Comparison of ENCODE assay signal across 1 cellular context in the genomic region with DNA sequence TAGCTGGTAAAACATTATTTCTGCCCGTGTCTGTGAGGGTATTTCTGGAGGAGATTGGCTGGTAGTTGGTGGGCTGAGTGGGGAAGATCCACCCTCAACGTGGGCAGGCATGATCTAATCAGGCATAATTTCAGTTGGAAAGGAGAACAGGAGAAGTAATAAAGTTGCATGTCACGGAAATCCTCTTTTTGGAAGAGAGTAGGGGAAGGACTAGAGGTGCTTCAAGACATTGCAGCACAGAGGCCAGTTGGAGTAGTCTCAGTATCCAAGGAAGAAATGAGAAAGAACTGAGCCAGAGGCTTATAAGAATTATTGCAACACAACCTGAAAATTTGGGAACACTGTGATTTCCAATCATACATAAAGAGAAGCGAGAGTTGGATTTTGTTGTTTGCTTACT.
TF ChIP-seq lines count a peak whose summit lies in the region.

No MANE protein-coding gene starts in this region.

TF ChIP-seq in WTC11, 78 proteins besides CTCF, POLR2A, EP300 and RAD21 (continued from another document):
- TF ChIP-seq, protein P1, sequence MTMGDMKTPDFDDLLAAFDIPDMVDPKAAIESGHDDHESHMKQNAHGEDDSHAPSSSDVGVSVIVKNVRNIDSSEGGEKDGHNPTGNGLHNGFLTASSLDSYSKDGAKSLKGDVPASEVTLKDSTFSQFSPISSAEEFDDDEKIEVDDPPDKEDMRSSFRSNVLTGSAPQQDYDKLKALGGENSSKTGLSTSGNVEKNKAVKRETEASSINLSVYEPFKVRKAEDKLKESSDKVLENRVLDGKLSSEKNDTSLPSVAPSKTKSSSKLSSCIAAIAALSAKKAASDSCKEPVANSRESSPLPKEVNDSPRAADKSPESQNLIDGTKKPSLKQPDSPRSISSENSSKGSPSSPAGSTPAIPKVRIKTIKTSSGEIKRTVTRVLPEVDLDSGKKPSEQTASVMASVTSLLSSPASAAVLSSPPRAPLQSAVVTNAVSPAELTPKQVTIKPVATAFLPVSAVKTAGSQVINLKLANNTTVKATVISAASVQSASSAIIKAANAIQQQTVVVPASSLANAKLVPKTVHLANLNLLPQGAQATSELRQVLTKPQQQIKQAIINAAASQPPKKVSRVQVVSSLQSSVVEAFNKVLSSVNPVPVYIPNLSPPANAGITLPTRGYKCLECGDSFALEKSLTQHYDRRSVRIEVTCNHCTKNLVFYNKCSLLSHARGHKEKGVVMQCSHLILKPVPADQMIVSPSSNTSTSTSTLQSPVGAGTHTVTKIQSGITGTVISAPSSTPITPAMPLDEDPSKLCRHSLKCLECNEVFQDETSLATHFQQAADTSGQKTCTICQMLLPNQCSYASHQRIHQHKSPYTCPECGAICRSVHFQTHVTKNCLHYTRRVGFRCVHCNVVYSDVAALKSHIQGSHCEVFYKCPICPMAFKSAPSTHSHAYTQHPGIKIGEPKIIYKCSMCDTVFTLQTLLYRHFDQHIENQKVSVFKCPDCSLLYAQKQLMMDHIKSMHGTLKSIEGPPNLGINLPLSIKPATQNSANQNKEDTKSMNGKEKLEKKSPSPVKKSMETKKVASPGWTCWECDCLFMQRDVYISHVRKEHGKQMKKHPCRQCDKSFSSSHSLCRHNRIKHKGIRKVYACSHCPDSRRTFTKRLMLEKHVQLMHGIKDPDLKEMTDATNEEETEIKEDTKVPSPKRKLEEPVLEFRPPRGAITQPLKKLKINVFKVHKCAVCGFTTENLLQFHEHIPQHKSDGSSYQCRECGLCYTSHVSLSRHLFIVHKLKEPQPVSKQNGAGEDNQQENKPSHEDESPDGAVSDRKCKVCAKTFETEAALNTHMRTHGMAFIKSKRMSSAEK (CRISPR knock-in tag; IDR thresholded peaks at IDR 0.05; ENCODE audit: borderline replicate concordance), result no peak
- TF ChIP-seq, protein P2, sequence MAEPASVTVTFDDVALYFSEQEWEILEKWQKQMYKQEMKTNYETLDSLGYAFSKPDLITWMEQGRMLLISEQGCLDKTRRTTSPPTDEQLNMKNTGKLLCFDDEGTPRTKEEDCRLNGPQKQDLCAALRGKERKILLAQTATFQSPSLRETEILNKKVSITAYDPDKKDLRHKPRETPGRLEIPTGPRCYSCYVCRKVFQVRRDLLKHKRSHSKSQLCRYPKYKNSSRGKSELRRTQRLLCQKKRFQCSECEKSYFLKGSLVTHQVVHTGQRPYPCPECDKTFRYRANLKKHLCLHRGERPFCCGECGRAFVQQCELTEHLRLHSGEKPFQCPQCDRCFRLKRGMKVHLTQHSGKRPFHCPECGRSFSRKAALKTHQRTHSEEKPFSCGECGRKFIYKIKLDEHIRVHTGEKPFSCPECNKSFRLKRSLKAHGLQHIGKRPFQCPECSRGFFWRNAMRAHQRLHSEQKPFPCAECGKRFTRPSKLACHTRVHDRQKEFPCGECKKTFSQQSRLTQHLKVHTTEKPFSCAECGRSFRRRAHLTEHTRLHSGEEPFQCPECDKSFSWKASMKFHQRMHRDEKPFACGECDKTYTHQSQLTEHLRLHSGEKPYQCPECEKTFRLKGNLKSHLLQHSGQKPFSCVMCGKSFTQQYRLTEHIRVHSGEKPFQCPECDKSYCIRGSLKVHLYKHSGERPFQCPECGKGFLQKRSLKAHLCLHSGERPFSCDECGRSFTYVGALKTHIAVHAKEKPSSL (CRISPR knock-in tag; conservative IDR thresholded peaks at IDR 0.05), result no peak
- TF ChIP-seq ZNF219 (CRISPR knock-in tag; IDR thresholded peaks at IDR 0.05; ENCODE audit: borderline replicate concordance) (no peak), CREB1 (CRISPR knock-in tag; IDR thresholded peaks at IDR 0.05) (no peak), GRHL2 (CRISPR knock-in tag; IDR thresholded peaks at IDR 0.05; ENCODE audit: insufficient replicate concordance, severe bottlenecking) (no peak), ZNF121 (CRISPR knock-in tag; IDR thresholded peaks at IDR 0.05) (no peak), SMAD4 (CRISPR knock-in tag; IDR thresholded peaks at IDR 0.05) (no peak), GTF2I (CRISPR knock-in tag; conservative IDR thresholded peaks at IDR 0.05) (no peak)
- TF ChIP-seq, protein P3, sequence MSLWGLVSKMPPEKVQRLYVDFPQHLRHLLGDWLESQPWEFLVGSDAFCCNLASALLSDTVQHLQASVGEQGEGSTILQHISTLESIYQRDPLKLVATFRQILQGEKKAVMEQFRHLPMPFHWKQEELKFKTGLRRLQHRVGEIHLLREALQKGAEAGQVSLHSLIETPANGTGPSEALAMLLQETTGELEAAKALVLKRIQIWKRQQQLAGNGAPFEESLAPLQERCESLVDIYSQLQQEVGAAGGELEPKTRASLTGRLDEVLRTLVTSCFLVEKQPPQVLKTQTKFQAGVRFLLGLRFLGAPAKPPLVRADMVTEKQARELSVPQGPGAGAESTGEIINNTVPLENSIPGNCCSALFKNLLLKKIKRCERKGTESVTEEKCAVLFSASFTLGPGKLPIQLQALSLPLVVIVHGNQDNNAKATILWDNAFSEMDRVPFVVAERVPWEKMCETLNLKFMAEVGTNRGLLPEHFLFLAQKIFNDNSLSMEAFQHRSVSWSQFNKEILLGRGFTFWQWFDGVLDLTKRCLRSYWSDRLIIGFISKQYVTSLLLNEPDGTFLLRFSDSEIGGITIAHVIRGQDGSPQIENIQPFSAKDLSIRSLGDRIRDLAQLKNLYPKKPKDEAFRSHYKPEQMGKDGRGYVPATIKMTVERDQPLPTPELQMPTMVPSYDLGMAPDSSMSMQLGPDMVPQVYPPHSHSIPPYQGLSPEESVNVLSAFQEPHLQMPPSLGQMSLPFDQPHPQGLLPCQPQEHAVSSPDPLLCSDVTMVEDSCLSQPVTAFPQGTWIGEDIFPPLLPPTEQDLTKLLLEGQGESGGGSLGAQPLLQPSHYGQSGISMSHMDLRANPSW (CRISPR knock-in tag; conservative IDR thresholded peaks at IDR 0.05; ENCODE audit: low read depth), result no peak
- TF ChIP-seq, protein P4, sequence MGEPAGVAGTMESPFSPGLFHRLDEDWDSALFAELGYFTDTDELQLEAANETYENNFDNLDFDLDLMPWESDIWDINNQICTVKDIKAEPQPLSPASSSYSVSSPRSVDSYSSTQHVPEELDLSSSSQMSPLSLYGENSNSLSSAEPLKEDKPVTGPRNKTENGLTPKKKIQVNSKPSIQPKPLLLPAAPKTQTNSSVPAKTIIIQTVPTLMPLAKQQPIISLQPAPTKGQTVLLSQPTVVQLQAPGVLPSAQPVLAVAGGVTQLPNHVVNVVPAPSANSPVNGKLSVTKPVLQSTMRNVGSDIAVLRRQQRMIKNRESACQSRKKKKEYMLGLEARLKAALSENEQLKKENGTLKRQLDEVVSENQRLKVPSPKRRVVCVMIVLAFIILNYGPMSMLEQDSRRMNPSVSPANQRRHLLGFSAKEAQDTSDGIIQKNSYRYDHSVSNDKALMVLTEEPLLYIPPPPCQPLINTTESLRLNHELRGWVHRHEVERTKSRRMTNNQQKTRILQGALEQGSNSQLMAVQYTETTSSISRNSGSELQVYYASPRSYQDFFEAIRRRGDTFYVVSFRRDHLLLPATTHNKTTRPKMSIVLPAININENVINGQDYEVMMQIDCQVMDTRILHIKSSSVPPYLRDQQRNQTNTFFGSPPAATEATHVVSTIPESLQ (CRISPR knock-in tag; IDR thresholded peaks at IDR 0.05), result no peak
- TF ChIP-seq, protein P5, sequence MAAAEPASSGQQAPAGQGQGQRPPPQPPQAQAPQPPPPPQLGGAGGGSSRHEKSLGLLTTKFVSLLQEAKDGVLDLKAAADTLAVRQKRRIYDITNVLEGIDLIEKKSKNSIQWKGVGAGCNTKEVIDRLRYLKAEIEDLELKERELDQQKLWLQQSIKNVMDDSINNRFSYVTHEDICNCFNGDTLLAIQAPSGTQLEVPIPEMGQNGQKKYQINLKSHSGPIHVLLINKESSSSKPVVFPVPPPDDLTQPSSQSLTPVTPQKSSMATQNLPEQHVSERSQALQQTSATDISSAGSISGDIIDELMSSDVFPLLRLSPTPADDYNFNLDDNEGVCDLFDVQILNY (CRISPR knock-in tag; IDR thresholded peaks at IDR 0.05), result no peak
- TF ChIP-seq, protein P6, sequence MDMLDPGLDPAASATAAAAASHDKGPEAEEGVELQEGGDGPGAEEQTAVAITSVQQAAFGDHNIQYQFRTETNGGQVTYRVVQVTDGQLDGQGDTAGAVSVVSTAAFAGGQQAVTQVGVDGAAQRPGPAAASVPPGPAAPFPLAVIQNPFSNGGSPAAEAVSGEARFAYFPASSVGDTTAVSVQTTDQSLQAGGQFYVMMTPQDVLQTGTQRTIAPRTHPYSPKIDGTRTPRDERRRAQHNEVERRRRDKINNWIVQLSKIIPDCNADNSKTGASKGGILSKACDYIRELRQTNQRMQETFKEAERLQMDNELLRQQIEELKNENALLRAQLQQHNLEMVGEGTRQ (CRISPR knock-in tag; IDR thresholded peaks at IDR 0.05), result no peak
- TF ChIP-seq, protein P7, sequence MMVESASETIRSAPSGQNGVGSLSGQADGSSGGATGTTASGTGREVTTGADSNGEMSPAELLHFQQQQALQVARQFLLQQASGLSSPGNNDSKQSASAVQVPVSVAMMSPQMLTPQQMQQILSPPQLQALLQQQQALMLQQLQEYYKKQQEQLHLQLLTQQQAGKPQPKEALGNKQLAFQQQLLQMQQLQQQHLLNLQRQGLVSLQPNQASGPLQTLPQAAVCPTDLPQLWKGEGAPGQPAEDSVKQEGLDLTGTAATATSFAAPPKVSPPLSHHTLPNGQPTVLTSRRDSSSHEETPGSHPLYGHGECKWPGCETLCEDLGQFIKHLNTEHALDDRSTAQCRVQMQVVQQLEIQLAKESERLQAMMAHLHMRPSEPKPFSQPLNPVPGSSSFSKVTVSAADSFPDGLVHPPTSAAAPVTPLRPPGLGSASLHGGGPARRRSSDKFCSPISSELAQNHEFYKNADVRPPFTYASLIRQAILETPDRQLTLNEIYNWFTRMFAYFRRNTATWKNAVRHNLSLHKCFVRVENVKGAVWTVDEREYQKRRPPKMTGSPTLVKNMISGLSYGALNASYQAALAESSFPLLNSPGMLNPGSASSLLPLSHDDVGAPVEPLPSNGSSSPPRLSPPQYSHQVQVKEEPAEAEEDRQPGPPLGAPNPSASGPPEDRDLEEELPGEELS (CRISPR knock-in tag; IDR thresholded peaks at IDR 0.05), result no peak
